10 cellular contexts compared by ENCODE assay signal in genomic region chr1:181936269-181936668, GRCh38.
DNase-seq lines count a peak whose midpoint lies in the region; ATAC-seq and TF ChIP-seq lines count a peak whose summit lies in the region.
"Had no signal": no experiment of that assay in that cellular context is flagged by ENCODE, and none has a peak within 500 bp of the region (broad histone marks: within the 10 kb centered on the region; RNA-seq: fewer than 3 reads in every experiment).

No MANE protein-coding gene starts in this region.

- ATAC-seq in GM18517 (IDR thresholded peaks at IDR 0.05; ENCODE audit: unreplicated experiment) (peak; percentile 30), GM19397 (IDR thresholded peaks at IDR 0.05; ENCODE audit: unreplicated experiment) (peak; percentile 40), HG02938 (IDR thresholded peaks at IDR 0.05; ENCODE audit: unreplicated experiment) (peak; percentile 33)

- H3K36me3 ChIP-seq in OCI-LY3 (replicated peaks; ENCODE audit: low read depth, low read length) (no peaks in the 10 kb centered on the region), Karpas-422 (ENCODE audit: insufficient read depth, low read length) (no peaks in the 10 kb centered on the region), smooth muscle cell (ENCODE audit: low read depth) (no peaks in the 10 kb centered on the region)
- H3K36me3 ChIP-seq: neutrophil had no signal

- H3F3A ChIP-seq in smooth muscle cell (ENCODE audit: low read depth) = no peaks in the 10 kb centered on the region

- no peak for TF ChIP-seq CTCF in OCI-LY3 (IDR thresholded peaks at IDR 0.05; ENCODE audit: low read depth, low read length)
- TF ChIP-seq CTCF in smooth muscle cell (IDR thresholded peaks at IDR 0.05; ENCODE audit: borderline replicate concordance, insufficient read depth, poor library complexity, severe bottlenecking) = no peak

- H3K4me2 ChIP-seq in OCI-LY3 (ENCODE audit: low read length) (peak overlapping the region; percentile 78), Karpas-422 (ENCODE audit: low read depth, low read length, poor library complexity, severe bottlenecking) (no peak overlapping the region), smooth muscle cell (no peak overlapping the region)

- H3K9ac ChIP-seq in OCI-LY3 (ENCODE audit: low read length) (no peak overlapping the region), Karpas-422 (ENCODE audit: low read length) (no peak overlapping the region), smooth muscle cell (ENCODE audit: low read depth) (no peak overlapping the region)
- H3K9ac ChIP-seq: GM23248 had no signal

- no peaks in the 10 kb centered on the region for H3K9me3 ChIP-seq in OCI-LY3 (ENCODE audit: insufficient read depth, low read length)
- no peaks in the 10 kb centered on the region for H3K9me3 ChIP-seq in Karpas-422 (ENCODE audit: low read length)
- no peaks in the 10 kb centered on the region for H3K9me3 ChIP-seq in smooth muscle cell (replicated peaks; ENCODE audit: low read depth)
- H3K9me3 ChIP-seq: neutrophil had no signal

- H3K27ac ChIP-seq in OCI-LY3 (ENCODE audit: low read length) = no peak overlapping the region
- H3K27ac ChIP-seq in Karpas-422 (ENCODE audit: low read length) = no peak overlapping the region
- no peak overlapping the region for H3K27ac ChIP-seq in smooth muscle cell (ENCODE audit: low read depth)
- H3K27ac ChIP-seq: GM23248, neutrophil had no signal

- H3K79me2 ChIP-seq in OCI-LY3 (ENCODE audit: low read length) = no peaks in the 10 kb centered on the region
- no peaks in the 10 kb centered on the region for H3K79me2 ChIP-seq in Karpas-422 (ENCODE audit: low read length)
- no peaks in the 10 kb centered on the region for H3K79me2 ChIP-seq in smooth muscle cell (ENCODE audit: low read depth)

- no peak overlapping the region for H3K4me3 ChIP-seq in OCI-LY3 (ENCODE audit: low read length)
- no peak overlapping the region for H3K4me3 ChIP-seq in Karpas-422 (ENCODE audit: low read length)
- H3K4me3 ChIP-seq in smooth muscle cell = no peak overlapping the region
- H3K4me3 ChIP-seq: GM23248 had no signal

- WGBS in smooth muscle cell (ENCODE audit: low lambda C conversion rate) = 90% methylated on average over 2 of the region's 2 CpGs

- no peaks in the 10 kb centered on the region for H3K9me2 ChIP-seq in Karpas-422 (replicated peaks; ENCODE audit: insufficient read depth, low read length)

- H3K27me3 ChIP-seq in OCI-LY3 (ENCODE audit: low read depth, low read length) (peaks cover 44% of the 10 kb centered on the region), Karpas-422 (ENCODE audit: low read length) (no peaks in the 10 kb centered on the region), smooth muscle cell (ENCODE audit: low read depth) (peaks cover 5% of the 10 kb centered on the region)

- H2AFZ ChIP-seq in OCI-LY3 (ENCODE audit: low read depth, low read length) (no peak overlapping the region), Karpas-422 (ENCODE audit: low read length) (no peak overlapping the region), smooth muscle cell (ENCODE audit: low read depth) (no peak overlapping the region)
- H2AFZ ChIP-seq: GM23248 had no signal

- DNase-seq in NCI-H1417 (lab: John Stamatoyannopoulos, UW) = no peak
- no peak for DNase-seq in RKO (ENCODE audit: low spot score)
- no peak for DNase-seq in Karpas-422
- no peak for DNase-seq in smooth muscle cell (lab: John Stamatoyannopoulos, UW; ENCODE audit: unreplicated experiment)

- H4K20me1 ChIP-seq in OCI-LY3 (ENCODE audit: insufficient read depth, low read length) = peaks cover 7% of the 10 kb centered on the region; the same call in 1 of the 2 replicates
- H4K20me1 ChIP-seq in Karpas-422 (ENCODE audit: insufficient read depth, low read depth, low read length) = no peaks in the 10 kb centered on the region
- no peaks in the 10 kb centered on the region for H4K20me1 ChIP-seq in smooth muscle cell (ENCODE audit: low read depth)

- peaks cover 16% of the 10 kb centered on the region for H3K4me1 ChIP-seq in OCI-LY3 (ENCODE audit: low read length)
- no peaks in the 10 kb centered on the region for H3K4me1 ChIP-seq in Karpas-422 (ENCODE audit: low read length)
- no peaks in the 10 kb centered on the region for H3K4me1 ChIP-seq in smooth muscle cell (ENCODE audit: low read depth)
